In the genomic region with DNA sequence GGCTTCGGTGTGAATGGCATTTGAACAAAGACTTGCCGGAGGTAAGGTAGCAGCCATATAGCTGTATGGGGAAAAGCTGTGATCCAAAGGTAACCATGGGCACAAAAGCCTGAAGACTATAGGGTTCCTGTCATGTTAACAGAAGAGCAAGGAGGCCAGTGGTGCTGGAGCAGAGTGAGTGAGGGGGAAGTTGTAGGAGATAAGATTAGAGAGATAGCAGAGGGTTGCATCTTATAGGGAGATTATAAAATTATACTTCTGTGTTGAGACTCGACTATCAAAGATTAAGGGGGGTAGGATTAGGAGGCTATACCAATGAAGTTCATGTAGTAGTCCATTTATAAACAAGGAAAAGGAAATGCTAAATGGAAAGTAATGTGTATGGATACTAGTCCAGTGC, we compare ENCODE assay signal across 13 cellular contexts. TPM values are rescaled to one million over a fixed set of nuclear protein-coding genes. Genes with fewer than 3 reads are reported as not detected.
A peak's percentile ranks its signal among the peaks of the same experiment; 100 is the strongest.
DNase-seq lines count a peak whose midpoint lies in the region; ATAC-seq, FAIRE-seq and TF ChIP-seq lines count a peak whose summit lies in the region.
"Had no signal": no experiment of that assay in that cellular context is flagged by ENCODE, and none has a peak within 500 bp of the region (broad histone marks: within the 10 kb centered on the region; RNA-seq: fewer than 3 reads in every experiment).

No MANE protein-coding gene starts in this region.

- H3K9me3 ChIP-seq in CD4-positive, CD25-positive, alpha-beta regulatory T cell (ENCODE audit: control insufficient read depth in 2 of 2, low read length in 2 of 2): no peaks in the 10 kb centered on the region
- H3K9me3 ChIP-seq in SU-DHL-6 (ENCODE audit: insufficient read depth, low read length) (no peaks in the 10 kb centered on the region), keratinocyte (ENCODE audit: control insufficient read depth, low read depth, low read length) (no peaks in the 10 kb centered on the region)
- H3K9me3 ChIP-seq: Peyer's patch, right atrium auricular region, testis had no signal

- peak overlapping the region; percentile 63 for H3K4me3 ChIP-seq in CD4-positive, CD25-positive, alpha-beta regulatory T cell (ENCODE audit: low read depth, low read length)
- H3K4me3 ChIP-seq in GM08714 (ENCODE audit: low read length) (0 out of 2 replicates have a peak overlapping the region, but pooled peaks have one; percentile 42), SU-DHL-6 (ENCODE audit: insufficient read depth, low read length, poor library complexity, severe bottlenecking) (peak overlapping the region; percentile 3), keratinocyte (ENCODE audit: control insufficient read depth in 2 of 3, extremely low read depth in 1 of 3, insufficient read depth in 2 of 3, low read depth in 1 of 3, low read length in 3 of 3) (no peak overlapping the region), H7 (ENCODE audit: insufficient read depth, low read depth, low read length) (no peak overlapping the region)
- H3K4me3 ChIP-seq: Peyer's patch, right atrium auricular region, testis had no signal

- H4K20me1 ChIP-seq in SU-DHL-6 (ENCODE audit: low read depth, low read length) (peaks cover 40% of the 10 kb centered on the region), keratinocyte (ENCODE audit: control insufficient read depth, extremely low read depth, insufficient read depth, low read length) (peaks cover 3% of the 10 kb centered on the region)

- H3K27me3 ChIP-seq in CD4-positive, CD25-positive, alpha-beta regulatory T cell (ENCODE audit: control insufficient read depth, insufficient read depth, low read length): no peaks in the 10 kb centered on the region
- H3K27me3 ChIP-seq in SU-DHL-6 (ENCODE audit: low read length) (no peaks in the 10 kb centered on the region), keratinocyte (ENCODE audit: control insufficient read depth, extremely low read depth, insufficient read depth, low read length) (no peaks in the 10 kb centered on the region), H7 (ENCODE audit: control insufficient read depth, insufficient read depth, low read length) (no peaks in the 10 kb centered on the region)
- H3K27me3 ChIP-seq: Peyer's patch, right atrium auricular region, testis had no signal

- H3K9me1 ChIP-seq in keratinocyte (ENCODE audit: control insufficient read depth, extremely low read depth, insufficient read depth, low read length): peaks cover 4% of the 10 kb centered on the region

- no peak for FAIRE-seq in keratinocyte (lab: Jason Lieb, UNC)
- FAIRE-seq: H1 had no signal

- dilution Hi-C loops in keratinocyte (cut with MboI; ENCODE audit: extremely low pct_ligation_motif_present, low sequenced_read_pairs): no loop called here

- peaks cover 51 to 80% (median 65%) of the 10 kb centered on the region in 4 donors for H3K4me1 Mint-ChIP-seq in CD4-positive, CD25-positive, alpha-beta regulatory T cell

- peaks cover 5% of the 10 kb centered on the region for H3K27me3 Mint-ChIP-seq in CD4-positive, CD25-positive, alpha-beta regulatory T cell

- no peaks in the 10 kb centered on the region for H3K9me2 ChIP-seq in SU-DHL-6 (replicated peaks; ENCODE audit: insufficient read depth, low read length)

- peak overlapping the region in 2 of 3 donors; percentile 29 to 57 for H3K27ac Mint-ChIP-seq in CD4-positive, CD25-positive, alpha-beta regulatory T cell
- H3K27ac Mint-ChIP-seq: activated T-helper 1 cell treated with anti-CD3 and anti-CD28 coated beads, Interleukin-12 subunit alpha, Interleukin-12 subunit beta, Interleukin-2, Interleukin-4 antibody, amounts not matched to agents 30 ng/mL and 10 ng/mL and 1 ng/mL, durations not matched to agents 14 hours and 24 hours and 36 hours had no signal

- H3K36me3 ChIP-seq in CD4-positive, CD25-positive, alpha-beta regulatory T cell (ENCODE audit: control insufficient read depth, insufficient read depth, low read length): peaks cover 11% of the 10 kb centered on the region
- H3K36me3 ChIP-seq in SU-DHL-6 (ENCODE audit: low read length) (peaks cover 9% of the 10 kb centered on the region), keratinocyte (ENCODE audit: control insufficient read depth in 2 of 2, extremely low read depth in 1 of 2, insufficient read depth in 2 of 2, low read length in 2 of 2) (peaks cover 3 to 10% of the 10 kb centered on the region in 2 experiments), H7 (replicated peaks; ENCODE audit: control insufficient read depth, insufficient read depth, low read length) (no peaks in the 10 kb centered on the region; the same call in 1 of the 2 replicates)

- H3K4me2 ChIP-seq in SU-DHL-6 (ENCODE audit: low read depth, low read length, poor library complexity, severe bottlenecking) (peak overlapping the region; percentile 62), keratinocyte (ENCODE audit: control insufficient read depth, extremely low read depth, insufficient read depth, low read depth, low read length) (peak overlapping the region; percentile 1)

- H2AFZ ChIP-seq in SU-DHL-6 (ENCODE audit: low read depth, low read length, severe bottlenecking): no peak overlapping the region
- H2AFZ ChIP-seq in keratinocyte (ENCODE audit: control insufficient read depth, low read length): no peak overlapping the region

- H3K79me2 ChIP-seq in SU-DHL-6 (ENCODE audit: insufficient read depth, low read length) (peaks cover 87% of the 10 kb centered on the region), keratinocyte (ENCODE audit: control insufficient read depth, insufficient read depth, low read length) (peaks cover 76% of the 10 kb centered on the region)

- peak overlapping the region; percentile 57 to 82 (median 66) for H3K4me3 Mint-ChIP-seq in CD4-positive, CD25-positive, alpha-beta regulatory T cell
- H3K4me3 Mint-ChIP-seq: activated T-helper 1 cell treated with anti-CD3 and anti-CD28 coated beads, Interleukin-12 subunit alpha, Interleukin-12 subunit beta, Interleukin-2, Interleukin-4 antibody, amounts not matched to agents 30 ng/mL and 10 ng/mL and 1 ng/mL, durations not matched to agents 14 hours and 24 hours and 36 hours had no signal

- ATAC-seq in CD4-positive, CD25-positive, alpha-beta regulatory T cell (ENCODE audit: low read depth in 2 of 2): no peak
- ATAC-seq in HG03045 (IDR thresholded peaks at IDR 0.05; ENCODE audit: unreplicated experiment): no peak
- no peak for ATAC-seq in HG03159 (IDR thresholded peaks at IDR 0.05; ENCODE audit: unreplicated experiment)

- no peak for TF ChIP-seq CTCF in SU-DHL-6 (IDR thresholded peaks at IDR 0.05; ENCODE audit: insufficient read depth, low read length, poor library complexity, severe bottlenecking)
- TF ChIP-seq CTCF in keratinocyte (optimal IDR thresholded peaks at IDR 0.05 in 1 of 3, IDR thresholded peaks at IDR 0.05 in 1 of 3, conservative IDR thresholded peaks at IDR 0.05 in 1 of 3; ENCODE audit: extremely low read depth in 1 of 3, insufficient read depth in 2 of 3, low read length in 3 of 3): no peak

- H3K9ac ChIP-seq in SU-DHL-6 (ENCODE audit: low read length): peak overlapping the region; percentile 42
- H3K9ac ChIP-seq in keratinocyte (ENCODE audit: control insufficient read depth, extremely low read depth, insufficient read depth, low read length): no peak overlapping the region

- DNase-seq in CD4-positive, CD25-positive, alpha-beta regulatory T cell: no peak
- DNase-seq in keratinocyte (ENCODE audit: low read depth, low spot score) (no peak), H7 (no peak)
- DNase-seq: DMS153, Peyer's patch, testis had no signal

- H3K9me3 Mint-ChIP-seq in CD4-positive, CD25-positive, alpha-beta regulatory T cell: no peaks in the 10 kb centered on the region
- H3K9me3 Mint-ChIP-seq: activated T-helper 1 cell treated with anti-CD3 and anti-CD28 coated beads, Interleukin-12 subunit alpha, Interleukin-12 subunit beta, Interleukin-2, Interleukin-4 antibody, amounts not matched to agents 30 ng/mL and 10 ng/mL and 1 ng/mL, durations not matched to agents 14 hours and 24 hours and 36 hours had no signal

- H3K36me3 Mint-ChIP-seq in CD4-positive, CD25-positive, alpha-beta regulatory T cell: peaks cover 8% of the 10 kb centered on the region

- H3F3A ChIP-seq in SU-DHL-6 (ENCODE audit: insufficient read depth): no peaks in the 10 kb centered on the region

- H3K27ac ChIP-seq in CD4-positive, CD25-positive, alpha-beta regulatory T cell (ENCODE audit: insufficient read depth, low read length, poor library complexity, severe bottlenecking): no peak overlapping the region
- H3K27ac ChIP-seq in SU-DHL-6 (ENCODE audit: low read depth, low read length) (no peak overlapping the region), keratinocyte (ENCODE audit: control insufficient read depth, insufficient read depth, low read length) (no peak overlapping the region)
- H3K27ac ChIP-seq: Peyer's patch, right atrium auricular region, testis had no signal

- peaks cover 54% of the 10 kb centered on the region for H3K4me1 ChIP-seq in CD4-positive, CD25-positive, alpha-beta regulatory T cell (ENCODE audit: control insufficient read depth, insufficient read depth, low read length, poor library complexity, severe bottlenecking)
- H3K4me1 ChIP-seq in keratinocyte (ENCODE audit: control insufficient read depth, extremely low read depth, insufficient read depth, low read length): peaks cover 21% of the 10 kb centered on the region

RNA-seq across cellular contexts. Expression of a gene that starts 3.3 kb away (rescaled TPM):
- total RNA-seq in CD4-positive, CD25-positive, alpha-beta regulatory T cell: 47.4 TPM
- 10 to 100 TPM; 18.0 to 30.1 (median 21.5) TPM for polyA plus RNA-seq in CD4-positive, CD25-positive, alpha-beta regulatory T cell
- 24.0 to 38.6 TPM (median 25.0 TPM) in 3 replicates for polyA plus RNA-seq in keratinocyte
- 32.0 TPM for polyA plus RNA-seq in keratinocyte (2011; ENCODE audit: low read depth)
- polyA plus RNA-seq in keratinocyte (2011; cell fraction: cytosol; rRNA removed): 12.6 and 28.7 TPM in 2 replicates
- polyA plus RNA-seq in keratinocyte (2011; cell fraction: nucleus; rRNA removed): 25.9 and 41.2 TPM in 2 replicates
- polyA plus RNA-seq in keratinocyte (2012; ENCODE audit: low replicate concordance): 14.4 and 26.0 TPM in 2 replicates
- polyA minus RNA-seq in keratinocyte: 10.1 to 37.6 TPM (median 18.3 TPM) in 3 replicates
- polyA minus RNA-seq in keratinocyte (2011; cell fraction: cytosol; rRNA and poly(A)+ RNA removed): 12.9 TPM
- polyA minus RNA-seq in keratinocyte (2011; cell fraction: nucleus; rRNA and poly(A)+ RNA removed): 20.0 and 34.4 TPM in 2 replicates
- 34.1 and 35.3 TPM in 2 replicates for total RNA-seq in H7 (2014; rRNA removed; shearing (Covaris generic))

RNA-seq across cellular contexts. Expression of a gene that starts 3.7 kb away (rescaled TPM):
- total RNA-seq in CD4-positive, CD25-positive, alpha-beta regulatory T cell: 21.5 TPM
- 10 to 100 TPM in 1 of 4 donors, 1 to 10 TPM in 3; 5.5 to 13.3 (median 9.1) TPM for polyA plus RNA-seq in CD4-positive, CD25-positive, alpha-beta regulatory T cell
- 11.5 to 17.8 TPM (median 17.2 TPM) in 3 replicates for polyA plus RNA-seq in keratinocyte
- 2.6 TPM for polyA plus RNA-seq in keratinocyte (2011; ENCODE audit: low read depth)
- 6.0 and 9.3 TPM in 2 replicates for polyA plus RNA-seq in keratinocyte (2011; cell fraction: cytosol; rRNA removed)
- polyA plus RNA-seq in keratinocyte (2011; cell fraction: nucleus; rRNA removed): 31.6 and 34.8 TPM in 2 replicates
- 5.5 and 7.6 TPM in 2 replicates for polyA plus RNA-seq in keratinocyte (2012; ENCODE audit: low replicate concordance)
- polyA minus RNA-seq in keratinocyte: 6.9 to 19.5 TPM (median 17.0 TPM) in 3 replicates
- polyA minus RNA-seq in keratinocyte (2011; cell fraction: cytosol; rRNA and poly(A)+ RNA removed): 15.5 TPM
- polyA minus RNA-seq in keratinocyte (2011; cell fraction: nucleus; rRNA and poly(A)+ RNA removed): 13.7 and 21.3 TPM in 2 replicates
- total RNA-seq in H7 (2014; rRNA removed; shearing (Covaris generic)): 13.0 and 15.6 TPM in 2 replicates

Comparison
In these comparisons a context has a peak if more than half of its experiments do, and no peak if none do; other contexts are left out.
1. H3K4me3 ChIP-seq: peak in CD4-positive, CD25-positive, alpha-beta regulatory T cell (single experiment), GM08714 (single experiment) and SU-DHL-6 (single experiment); none in keratinocyte (0 of 3) and H7 (single experiment).